In genomic region chr1:11365744-11366387, GRCh38 we compare ENCODE assay signal across 1 cellular context.
A peak's percentile ranks its signal among the peaks of the same experiment; 100 is the strongest.
TF ChIP-seq lines count a peak whose summit lies in the region.

No MANE protein-coding gene starts in this region.

TF ChIP-seq in K562, 482 proteins besides CTCF, POLR2A, EP300 and RAD21 (continued from another document):
- TF ChIP-seq E2F1 (CRISPR knock-in tag; IDR thresholded peaks at IDR 0.05) (no peak), RAD51 (IDR thresholded peaks at IDR 0.05; ENCODE audit: borderline replicate concordance, low read depth) (peak; percentile 81; the same call in 1 of the 2 replicates), ATF1 (CRISPR knock-in tag; IDR thresholded peaks at IDR 0.05) (no peak), ATF1 (tag; IDR thresholded peaks at IDR 0.05) (peak; percentile 38; the same call in 1 of the 2 replicates), USF2 (CRISPR knock-in tag; IDR thresholded peaks at IDR 0.05) (peak; percentile 85), FOXO4 (CRISPR knock-in tag; IDR thresholded peaks at IDR 0.05) (no peak), TFE3 (CRISPR knock-in tag; IDR thresholded peaks at IDR 0.05) (peak; percentile 42; the same call in 1 of the 2 replicates), CBFA2T2 (conservative IDR thresholded peaks at IDR 0.05) (peak; percentile 42; the same call in 1 of the 2 replicates), RBM25 (IDR thresholded peaks at IDR 0.05; ENCODE audit: low read depth, low read length, severe bottlenecking) (peak; percentile 36), ZNF184 (CRISPR knock-in tag; IDR thresholded peaks at IDR 0.05) (no peak), ZNF274 (IDR thresholded peaks at IDR 0.05; ENCODE audit: borderline replicate concordance, low read depth, low read length) (no peak), SREBF2 (CRISPR knock-in tag; IDR thresholded peaks at IDR 0.05) (no peak), CAMTA2 (CRISPR knock-in tag; conservative IDR thresholded peaks at IDR 0.05) (no peak), ZNF740 (CRISPR knock-in tag; IDR thresholded peaks at IDR 0.05) (no peak), ZNF740 (tag; IDR thresholded peaks at IDR 0.05) (no peak), NFYB (IDR thresholded peaks at IDR 0.05; ENCODE audit: extremely low read depth, insufficient read length) (peak; percentile 74), SFPQ (IDR thresholded peaks at IDR 0.05; ENCODE audit: low read depth, low read length) (no peak), TBP (optimal IDR thresholded peaks at IDR 0.05; ENCODE audit: low read depth, low read length) (no peak), ZNF174 (CRISPR knock-in tag; IDR thresholded peaks at IDR 0.05) (no peak), USF1 (CRISPR knock-in tag; IDR thresholded peaks at IDR 0.05) (peak; percentile 93), CBX3 (IDR thresholded peaks at IDR 0.05; ENCODE audit: borderline replicate concordance in 1 of 2, low read length in 2 of 2) (peak in 1 of 2 experiments; percentile 81; a peak in 2 of 3 replicates), TFAP4 (CRISPR knock-in tag; IDR thresholded peaks at IDR 0.05; ENCODE audit: borderline replicate concordance) (no peak), DIDO1 (tag; IDR thresholded peaks at IDR 0.05; ENCODE audit: low read depth) (no peak), PHF21A (IDR thresholded peaks at IDR 0.05; ENCODE audit: borderline replicate concordance, low read depth) (0 out of 2 replicates have a peak, but pooled peaks have one; percentile 24), MAX (CRISPR knock-in tag; IDR thresholded peaks at IDR 0.05) (peak; percentile 26; the same call in 1 of the 2 replicates)
TF ChIP-seq in K562: peak in this region for 12.
